In the genomic region with DNA sequence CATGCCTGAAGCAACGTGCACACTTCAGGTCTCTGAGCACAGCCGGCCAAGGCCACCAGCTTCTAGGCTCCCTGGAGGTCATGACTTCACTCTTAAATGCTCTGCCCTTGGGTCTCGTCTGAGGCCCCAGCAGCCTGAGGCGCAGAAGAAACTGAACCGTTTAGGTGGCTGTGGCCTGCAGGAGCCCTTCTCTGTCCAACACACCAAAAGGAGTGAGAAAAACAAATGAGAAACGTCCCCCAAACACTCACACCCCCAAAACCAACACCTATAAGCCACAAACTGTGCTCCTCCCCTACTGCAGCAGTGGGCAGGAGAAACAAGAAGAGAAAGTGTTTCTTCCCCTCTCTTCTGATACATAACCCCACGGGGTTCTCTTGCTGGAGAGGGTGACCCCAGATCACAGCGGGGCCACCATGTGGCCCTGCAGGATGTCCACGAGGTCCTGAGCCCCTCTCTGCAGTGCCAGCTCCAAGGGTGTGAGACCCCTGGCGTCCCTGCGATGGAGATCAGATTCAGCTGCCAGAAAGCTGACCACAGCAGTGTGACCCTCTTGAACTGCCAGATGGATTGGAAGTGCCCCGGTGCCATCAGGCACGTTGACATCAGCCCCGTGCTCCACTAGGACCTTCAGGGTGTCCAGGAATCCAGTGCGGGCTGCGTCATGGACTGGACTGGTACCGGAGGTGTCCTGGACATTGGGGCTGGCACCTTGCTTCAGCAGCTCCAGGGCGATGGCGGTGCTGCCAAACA, we compare ENCODE assay signal across 8 cellular contexts. TPM values are rescaled to one million over a fixed set of nuclear protein-coding genes. Genes with fewer than 3 reads are reported as not detected.
DNase-seq lines count a peak whose midpoint lies in the region; ATAC-seq and TF ChIP-seq lines count a peak whose summit lies in the region.

No MANE protein-coding gene starts in this region.

- H3K4me1 Mint-ChIP-seq in endodermal cell = peaks cover 23% of the 10 kb centered on the region

- CTCF ChIA-PET in HCT116 (lab: Charles Lee) = interaction anchor here (1.1 to 1.3 kb wide), 2 partner anchors 49 to 83 kb away, joined by 3 to 4 read pairs; partner anchors contain the start of gene S1PR5

- H3K9me3 Mint-ChIP-seq in endodermal cell = no peaks in the 10 kb centered on the region

- no TSS peak for BruUV-seq in HCT116 (replicated peaks; lab: Mats Ljungman, UMichigan)

- peak overlapping the region; percentile 66 for H3K4me3 ChIP-seq in AG10803 (ENCODE audit: low read length)
- peak overlapping the region; percentile 76 to 95; a peak in 3 of 4 replicates for H3K4me3 ChIP-seq in HCT116 (replicated peaks in 1 of 2; ENCODE audit: low read depth in 1 of 2, low read length in 2 of 2)
- peak overlapping the region; percentile 92 for H3K4me3 ChIP-seq in WI38 (ENCODE audit: low read depth, low read length)
- H3K4me3 ChIP-seq in endodermal cell (ENCODE audit: low read length) = no peak overlapping the region
- H3K4me3 ChIP-seq in rectal smooth muscle tissue (ENCODE audit: low read length) = peak overlapping the region; percentile 92

- POLR2A ChIA-PET in HCT116 (lab: Charles Lee) = interaction anchor here (1.3 kb wide), 1 partner anchor 14 kb away, joined by 5 read pairs; no protein-coding TSS in a partner anchor

- RAD21 ChIA-PET in HCT116 (lab: Charles Lee; ENCODE audit: low non-redundant PET in 1 of 2, low total read pairs in 2 of 2, uncharacterized antibody in 2 of 2, unreplicated experiment in 2 of 2) = interaction anchor here in 1 of 2 experiments (0.7 kb wide), 1 partner anchor 756 kb away, joined by 4 read pairs; no protein-coding TSS in a partner anchor

- H3K36me3 ChIP-seq in HCT116 (ENCODE audit: control insufficient read depth in 1 of 2, insufficient read depth in 2 of 2, low read length in 2 of 2) = peaks cover 0 to 11% of the 10 kb centered on the region in 2 experiments; a peak in 1 of 4 replicates
- H3K36me3 ChIP-seq in endodermal cell (ENCODE audit: control insufficient read depth, insufficient read depth, low read length) = peaks cover 9% of the 10 kb centered on the region
- no peaks in the 10 kb centered on the region for H3K36me3 ChIP-seq in rectal smooth muscle tissue (ENCODE audit: control insufficient read depth, insufficient read depth, low read length)

- ATAC-seq in HCT116 = no peak

- DNase-seq in AG10803 (ENCODE audit: low read depth) (no peak), HCT116 (ENCODE audit: low read depth, low spot score) (no peak), endodermal cell (peak; percentile 63), NCI-H1048 (lab: John Stamatoyannopoulos, UW) (no peak), occipital lobe (lab: John Stamatoyannopoulos, UW) (no peak), dedifferentiated amniotic fluid mesenchymal stem cell (ENCODE audit: extremely low spot score) (no peak)

- TF ChIP-seq CTCF in AG10803 (conservative IDR thresholded peaks at IDR 0.05; ENCODE audit: low read length) = no peak
- no peak for TF ChIP-seq CTCF in HCT116 (IDR thresholded peaks at IDR 0.05 in 2 of 3, conservative IDR thresholded peaks at IDR 0.05 in 1 of 3; ENCODE audit: borderline replicate concordance in 1 of 3, insufficient read depth in 1 of 3, low read depth in 2 of 3, low read length in 2 of 3)
- no peak for TF ChIP-seq CTCF in WI38 (IDR thresholded peaks at IDR 0.05; ENCODE audit: low read depth, low read length)
- TF ChIP-seq CTCF in endodermal cell (conservative IDR thresholded peaks at IDR 0.05) = no peak

- H4K20me1 ChIP-seq in HCT116 (ENCODE audit: insufficient read depth) = no peaks in the 10 kb centered on the region

- intact Hi-C loops in HCT116 (cut with micrococcal nuclease) = loop anchor here (5.0 kb wide), 3 partner anchors 65 to 165 kb away; partner anchors contain the start of genes CDC37, ILF3 and KEAP1

- H3K4me2 ChIP-seq in HCT116 (ENCODE audit: low read length) = peak overlapping the region; percentile 98

- H3K27me3 Mint-ChIP-seq in endodermal cell (ENCODE audit: insufficient read depth) = peaks cover 19% of the 10 kb centered on the region

- no peaks in the 10 kb centered on the region for H3K9me2 ChIP-seq in HCT116 (ENCODE audit: insufficient read depth)

- H3K9me3 ChIP-seq in HCT116 (ENCODE audit: control insufficient read depth in 1 of 2, insufficient read depth in 1 of 2, low read depth in 1 of 2, low read length in 2 of 2) = no peaks in the 10 kb centered on the region
- H3K9me3 ChIP-seq in endodermal cell (ENCODE audit: control insufficient read depth, low read length) = no peaks in the 10 kb centered on the region

- H3K9ac ChIP-seq in HCT116 (ENCODE audit: low read length) (peak overlapping the region; percentile 99), endodermal cell (ENCODE audit: extremely low read depth, low read length, poor library complexity, severe bottlenecking) (no peak overlapping the region), rectal smooth muscle tissue (ENCODE audit: low read length) (peak overlapping the region; percentile 26)

- no peak overlapping the region for H3K27ac Mint-ChIP-seq in endodermal cell

- TF ChIP-seq RAD21 in HCT116 (IDR thresholded peaks at IDR 0.05; ENCODE audit: low read depth) = no peak

- peak overlapping the region; percentile 91 for H3K4me3 Mint-ChIP-seq in endodermal cell

- 87 to 92% methylated on average over 14 to 19 of the region's 19 CpGs for WGBS in endodermal cell (ENCODE audit: insufficient coverage in 1 of 2, insufficient read length in 1 of 2), 2 experiments

- TF ChIP-seq POLR2A in HCT116 (IDR thresholded peaks at IDR 0.05; ENCODE audit: borderline replicate concordance, extremely low read depth, insufficient read depth, insufficient read length) = no peak

- H3K27ac ChIP-seq in HCT116 (ENCODE audit: low read depth, low read length) = peak overlapping the region; percentile 91; the same call in 1 of the 2 replicates
- no peak overlapping the region for H3K27ac ChIP-seq in endodermal cell (ENCODE audit: low read depth, low read length)
- H3K27ac ChIP-seq in rectal smooth muscle tissue (ENCODE audit: low read depth, low read length) = peak overlapping the region; percentile 76

- H2AFZ ChIP-seq in HCT116 (ENCODE audit: low read depth, low read length, poor library complexity, severe bottlenecking) = no peak overlapping the region

- peaks cover 7% of the 10 kb centered on the region for H3K36me3 Mint-ChIP-seq in endodermal cell (ENCODE audit: low read depth)

- H3K27me3 ChIP-seq in HCT116 (ENCODE audit: insufficient read depth, low read length) (no peaks in the 10 kb centered on the region), endodermal cell (ENCODE audit: control insufficient read depth, insufficient read depth, low read length, poor library complexity, severe bottlenecking) (peaks cover 16% of the 10 kb centered on the region), rectal smooth muscle tissue (ENCODE audit: control insufficient read depth, insufficient read depth, low read length) (no peaks in the 10 kb centered on the region)

- peaks cover 31 to 46% of the 10 kb centered on the region in 2 experiments for H3K4me1 ChIP-seq in HCT116 (ENCODE audit: control insufficient read depth in 1 of 2, insufficient read depth in 2 of 2, low read length in 2 of 2)
- no peaks in the 10 kb centered on the region for H3K4me1 ChIP-seq in endodermal cell (ENCODE audit: control insufficient read depth, insufficient read depth, low read length)
- H3K4me1 ChIP-seq in rectal smooth muscle tissue (ENCODE audit: control insufficient read depth, insufficient read depth, low read length) = peaks cover 12% of the 10 kb centered on the region

- peaks cover 25% of the 10 kb centered on the region for H3K79me2 ChIP-seq in HCT116 (ENCODE audit: insufficient read depth, low read length)

TF ChIP-seq in HCT116, 20 proteins besides CTCF, POLR2A, EP300 and RAD21 (continues in another document):
- no peak for TF ChIP-seq SRF (IDR thresholded peaks at IDR 0.05; ENCODE audit: low read depth)

RNA-seq across cellular contexts. Expression of gene KRI1, which starts 1.0 kb away (rescaled TPM):
- total RNA-seq in HCT116 (2021; ENCODE audit: unreplicated experiment) (44.0 TPM), endodermal cell (10 to 100 TPM; 45.2 to 47.7 TPM), occipital lobe (4.1 TPM)
- 27.5 and 32.5 TPM in 2 replicates for polyA plus RNA-seq in HCT116 (2012)
- 29.4 TPM for polyA plus RNA-seq in endodermal cell (2013, experiment 1 of 2)
- 27.3 TPM for polyA plus RNA-seq in endodermal cell (2013, experiment 2 of 2)

RNA-seq across cellular contexts. Expression of gene CDKN2D, which starts 1.9 kb away (rescaled TPM):
- 13.8 TPM for total RNA-seq in HCT116 (2021; ENCODE audit: unreplicated experiment)
- 33.3 and 33.5 TPM in 2 replicates for polyA plus RNA-seq in HCT116 (2012)
- 1 to 10 TPM; 3.5 to 4.6 TPM for total RNA-seq in endodermal cell
- 20.0 TPM for polyA plus RNA-seq in endodermal cell (2013, experiment 1 of 2)
- polyA plus RNA-seq in endodermal cell (2013, experiment 2 of 2) = 18.2 TPM
- total RNA-seq in occipital lobe = 83.6 TPM

RNA-seq across cellular contexts. Expression of gene AP1M2, which starts 20.3 kb away (rescaled TPM):
- 111 TPM for total RNA-seq in HCT116 (2021; ENCODE audit: unreplicated experiment)
- 145 and 167 TPM in 2 replicates for polyA plus RNA-seq in HCT116 (2012)
- total RNA-seq in endodermal cell = 100 to 1,000 TPM; 132 to 146 TPM
- 4.8 TPM for polyA plus RNA-seq in endodermal cell (2013, experiment 1 of 2)
- polyA plus RNA-seq in endodermal cell (2013, experiment 2 of 2) = 4.2 TPM
- total RNA-seq in occipital lobe = not detected

RNA-seq across cellular contexts. Expression of gene ATG4D, which starts 23.1 kb away (rescaled TPM):
- total RNA-seq in HCT116 (2021; ENCODE audit: unreplicated experiment) = 45.4 TPM
- 48.3 and 56.9 TPM in 2 replicates for polyA plus RNA-seq in HCT116 (2012)
- total RNA-seq in endodermal cell = 10 to 100 TPM; 37.9 to 44.8 TPM
- 30.8 TPM for polyA plus RNA-seq in endodermal cell (2013, experiment 1 of 2)
- 29.5 TPM for polyA plus RNA-seq in endodermal cell (2013, experiment 2 of 2)
- total RNA-seq in occipital lobe = 11.7 TPM

RNA-seq across cellular contexts. Expression of gene S1PR5, which starts 49.6 kb away (rescaled TPM):
- total RNA-seq in HCT116 (2021; ENCODE audit: unreplicated experiment) (4.4 TPM), endodermal cell (1 to 10 TPM; 1.2 to 5.1 TPM), occipital lobe (0.31 TPM)
- 2.4 and 2.7 TPM in 2 replicates for polyA plus RNA-seq in HCT116 (2012)
- polyA plus RNA-seq in endodermal cell (2013, experiment 1 of 2) = 1.6 TPM
- polyA plus RNA-seq in endodermal cell (2013, experiment 2 of 2) = 1.6 TPM

Comparison
In these comparisons a context has a peak if more than half of its experiments do, and no peak if none do; other contexts are left out.
1. RNA of gene AP1M2, which starts 20.3 kb away (total RNA-seq): 132 to 146 TPM in endodermal cell and 111 TPM in HCT116 (single experiment); not detected in occipital lobe (single experiment); every median in the first group is over 100 times any median in the second.